Comparison of ENCODE assay signal across 13 cellular contexts in the genomic region with DNA sequence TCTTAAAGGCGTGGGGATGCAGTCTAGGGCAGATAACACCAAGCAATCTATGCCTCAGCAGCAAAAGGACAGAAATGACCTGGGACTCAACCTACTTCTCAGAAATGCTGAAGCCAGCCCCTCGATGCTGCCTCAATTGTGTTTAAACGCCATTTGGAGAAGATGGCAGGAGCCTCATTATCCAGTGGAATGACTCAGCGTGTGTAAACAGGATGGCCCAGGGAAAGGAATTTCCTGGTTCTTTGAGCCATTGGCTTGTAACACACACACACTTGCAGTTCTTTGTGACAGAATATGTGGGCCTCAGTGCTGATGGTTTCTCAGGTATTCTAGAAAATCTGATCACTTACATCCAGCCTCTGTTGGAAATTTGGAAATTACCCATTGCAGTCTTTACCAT.
DNase-seq lines count a peak whose midpoint lies in the region; ATAC-seq and TF ChIP-seq lines count a peak whose summit lies in the region.
"Had no signal": no experiment of that assay in that cellular context is flagged by ENCODE, and none has a peak within 500 bp of the region (broad histone marks: within the 10 kb centered on the region; RNA-seq: fewer than 3 reads in every experiment).

No MANE protein-coding gene starts in this region.

- TF ChIP-seq CTCF in RWPE2 (IDR thresholded peaks at IDR 0.05; ENCODE audit: poor library complexity, severe bottlenecking) (no peak), foreskin fibroblast (IDR thresholded peaks at IDR 0.05; ENCODE audit: low read depth, low read length) (no peak), MM.1S (IDR thresholded peaks at IDR 0.05; ENCODE audit: low read length) (no peak)

- in situ Hi-C loops in GM23248 (cut with MboI): no loop called here

- H3K4me2 ChIP-seq in GM23248 (ENCODE audit: unreplicated experiment): no peak overlapping the region
- H3K4me2 ChIP-seq in MM.1S (ENCODE audit: low read depth, low read length): no peak overlapping the region

- no peaks in the 10 kb centered on the region for H3K9me2 ChIP-seq in GM23248 (ENCODE audit: insufficient read depth)
- H3K9me2 ChIP-seq in MM.1S (replicated peaks; ENCODE audit: insufficient read depth, low read length): no peaks in the 10 kb centered on the region

- H3F3A ChIP-seq in GM23248 (ENCODE audit: insufficient read depth) (no peaks in the 10 kb centered on the region), MM.1S (ENCODE audit: insufficient read depth, low read length) (no peaks in the 10 kb centered on the region)

- H3K27me3 ChIP-seq in GM23248 (replicated peaks; ENCODE audit: insufficient read depth) (no peaks in the 10 kb centered on the region), RWPE2 (ENCODE audit: insufficient read depth, poor library complexity, severe bottlenecking) (peaks cover 4% of the 10 kb centered on the region), MM.1S (replicated peaks; ENCODE audit: insufficient read depth, low read length) (no peaks in the 10 kb centered on the region)

- H3K4me3 ChIP-seq in GM23248 (no peak overlapping the region), RWPE2 (ENCODE audit: severe bottlenecking) (no peak overlapping the region), foreskin fibroblast (ENCODE audit: low read depth in 1 of 2, low read length in 2 of 2) (no peak overlapping the region), MM.1S (ENCODE audit: low read length) (no peak overlapping the region)
- H3K4me3 ChIP-seq: coronary artery had no signal

- H3K9ac ChIP-seq in GM23248: no peak overlapping the region
- no peak overlapping the region for H3K9ac ChIP-seq in MM.1S (ENCODE audit: low read length)

- H3K4me1 ChIP-seq in GM23248 (ENCODE audit: insufficient read depth) (peaks cover 26% of the 10 kb centered on the region), RWPE2 (ENCODE audit: insufficient read depth, poor library complexity, severe bottlenecking) (no peaks in the 10 kb centered on the region), MM.1S (ENCODE audit: low read length) (no peaks in the 10 kb centered on the region)

- H3K79me2 ChIP-seq in GM23248 (ENCODE audit: insufficient read depth): no peaks in the 10 kb centered on the region
- H3K79me2 ChIP-seq in MM.1S (ENCODE audit: low read length): no peaks in the 10 kb centered on the region

- WGBS in GM23248 (ENCODE audit: low coverage in 1 of 2, low lambda C conversion rate in 2 of 2, missing lambda C conversion rate in 2 of 2), 2 experiments: 61 to 64% methylated on average over 4 of the region's 4 CpGs

- H4K20me1 ChIP-seq in GM23248 (ENCODE audit: insufficient read depth) (no peaks in the 10 kb centered on the region), MM.1S (ENCODE audit: insufficient read depth, low read length) (no peaks in the 10 kb centered on the region)

- no peaks in the 10 kb centered on the region for H3K9me3 ChIP-seq in GM23248 (ENCODE audit: low read depth)
- H3K9me3 ChIP-seq in RWPE2 (ENCODE audit: severe bottlenecking): peaks cover 2% of the 10 kb centered on the region
- no peaks in the 10 kb centered on the region for H3K9me3 ChIP-seq in MM.1S (replicated peaks; ENCODE audit: insufficient read depth, low read length)

- H3K27ac ChIP-seq in GM23248 (no peak overlapping the region), RWPE2 (ENCODE audit: poor library complexity, severe bottlenecking) (no peak overlapping the region), MM.1S (ENCODE audit: low read length) (no peak overlapping the region)

- H2AFZ ChIP-seq in GM23248 (peak overlapping the region; percentile 28; the same call in 1 of the 2 replicates), MM.1S (ENCODE audit: low read length) (no peak overlapping the region)

- DNase-seq in GM23248: peak; percentile 59
- no peak for DNase-seq in RWPE2 (ENCODE audit: low spot score)
- DNase-seq in foreskin fibroblast: peak; percentile 15 to 42
- DNase-seq in renal cortical epithelial cell (ENCODE audit: low read depth): peak; percentile 72
- DNase-seq in MM.1S: no peak
- no peak for DNase-seq in activated CD8-positive, alpha-beta memory T cell treated with anti-CD3 and anti-CD28 coated beads for 24 hours
- DNase-seq: activated CD4-positive, alpha-beta memory T cell treated with anti-CD3 and anti-CD28 coated beads, Interleukin-2, amount 10 ng/mL, durations not matched to agents 7 days and 5 days; activated naive CD4-positive, alpha-beta T cell treated with anti-CD3 and anti-CD28 coated beads, Interleukin-2, amount 10 ng/mL, durations not matched to agents 7 days and 5 days; NCI-H1105; NCI-H82; T-cell had no signal

- ATAC-seq in RWPE2 (ENCODE audit: low read depth) (0 out of 3 replicates have a peak, but pooled peaks have one; percentile 29), GM18517 (IDR thresholded peaks at IDR 0.05; ENCODE audit: unreplicated experiment) (no peak)
- ATAC-seq: T-cell had no signal

- no peaks in the 10 kb centered on the region for H3K36me3 ChIP-seq in GM23248 (ENCODE audit: low read depth)
- no peaks in the 10 kb centered on the region for H3K36me3 ChIP-seq in RWPE2 (ENCODE audit: low read depth)
- no peaks in the 10 kb centered on the region for H3K36me3 ChIP-seq in MM.1S (replicated peaks; ENCODE audit: insufficient read depth, low read length)

Comparison
In these comparisons a context has a peak if more than half of its experiments do, and no peak if none do; other contexts are left out.
1. DNase-seq: peak in GM23248 (single experiment), foreskin fibroblast (2 of 2) and renal cortical epithelial cell (single experiment); none in RWPE2 (single experiment), MM.1S (single experiment) and activated CD8-positive, alpha-beta memory T cell treated with anti-CD3 and anti-CD28 coated beads for 24 hours (single experiment).